13 cellular contexts compared by ENCODE assay signal in genomic region chr1:9326596-9326995, GRCh38. TPM values are rescaled to one million over a fixed set of nuclear protein-coding genes. Genes with fewer than 3 reads are reported as not detected.
A peak's percentile ranks its signal among the peaks of the same experiment; 100 is the strongest.
DNase-seq lines count a peak whose midpoint lies in the region; ATAC-seq and TF ChIP-seq lines count a peak whose summit lies in the region.
"Had no signal": no experiment of that assay in that cellular context is flagged by ENCODE, and none has a peak within 500 bp of the region (broad histone marks: within the 10 kb centered on the region; RNA-seq: fewer than 3 reads in every experiment).

No MANE protein-coding gene starts in this region.

- H4K91ac ChIP-seq in trophoblast cell (ENCODE audit: low read depth, low read length), result no peak overlapping the region

- no peaks in the 10 kb centered on the region for H3K79me1 ChIP-seq in trophoblast cell (ENCODE audit: low read length)

- H2BK5ac ChIP-seq in trophoblast cell (ENCODE audit: low read depth, low read length, poor library complexity), result no peak overlapping the region

- peak overlapping the region; percentile 75 for H3K4ac ChIP-seq in trophoblast cell (ENCODE audit: low read depth, low read length)

- H2AFZ ChIP-seq in trophoblast cell (ENCODE audit: insufficient read depth, low read length, poor library complexity), result no peak overlapping the region

- DNase-seq in AG04450 (ENCODE audit: low read depth, low spot score) (peak; percentile 77), Peyer's patch (no peak), fibroblast of villous mesenchyme (ENCODE audit: low read depth) (peak; percentile 90), trophoblast cell (peak in 1 of 2 donors; percentile 25), middle frontal gyrus (ENCODE audit: extremely low spot score, low spot score) (no peak)
- DNase-seq: activated T-cell treated with anti-CD3 and anti-CD28 coated beads for 4 hours, foreskin melanocyte, GF-D8, GOT3, NCI-H2107 had no signal

- no peak for TF ChIP-seq POLR2A in Peyer's patch (IDR thresholded peaks at IDR 0.05)

- H3K27me3 ChIP-seq in AG04450 (ENCODE audit: control insufficient read depth, insufficient read depth, low read length), result no peaks in the 10 kb centered on the region
- H3K27me3 ChIP-seq in Peyer's patch, result no peaks in the 10 kb centered on the region
- H3K27me3 ChIP-seq in trophoblast cell (ENCODE audit: insufficient read depth, low read length), result no peaks in the 10 kb centered on the region

- peaks cover 0 to 4% (median 0%) of the 10 kb centered on the region in 3 donors for H3K36me3 ChIP-seq in Peyer's patch
- H3K36me3 ChIP-seq in trophoblast cell (ENCODE audit: control insufficient read depth in 1 of 2, insufficient read depth in 2 of 2, low read length in 2 of 2), result peaks cover 59 to 61% of the 10 kb centered on the region in 2 experiments

- no peak overlapping the region for H3K4me2 ChIP-seq in trophoblast cell (ENCODE audit: low read length)

- no peak overlapping the region for H4K12ac ChIP-seq in trophoblast cell (ENCODE audit: low read depth, low read length)

- no CpG with 5 or more reads among the region's 9 CpGs for WGBS in trophoblast cell (ENCODE audit: extremely low coverage, insufficient coverage, insufficient read length)

- no peak overlapping the region for H2BK120ac ChIP-seq in trophoblast cell (ENCODE audit: insufficient read depth, low read length, poor library complexity)

- H3K4me1 ChIP-seq in Peyer's patch, result peaks cover 0 to 81% (median 2%) of the 10 kb centered on the region in 4 donors
- peaks cover 7 to 28% of the 10 kb centered on the region in 2 experiments for H3K4me1 ChIP-seq in trophoblast cell (ENCODE audit: control insufficient read depth in 1 of 2, insufficient read depth in 2 of 2, low read length in 2 of 2)

- peaks cover 3% of the 10 kb centered on the region; the same call in 1 of the 2 replicates for H3K9me3 ChIP-seq in AG04450 (ENCODE audit: control insufficient read depth, insufficient read depth, low read length)
- no peaks in the 10 kb centered on the region for H3K9me3 ChIP-seq in Peyer's patch
- peaks cover 2% of the 10 kb centered on the region for H3K9me3 ChIP-seq in trophoblast cell (ENCODE audit: insufficient read depth, low read depth, low read length)

- no peak overlapping the region for H3K23ac ChIP-seq in trophoblast cell (ENCODE audit: low read length)

- H2BK12ac ChIP-seq in trophoblast cell (ENCODE audit: low read length), result no peak overlapping the region

- no peak overlapping the region for H4K8ac ChIP-seq in trophoblast cell (ENCODE audit: low read depth, low read length)

- H3K79me2 ChIP-seq in trophoblast cell (ENCODE audit: control insufficient read depth, insufficient read depth, low read length, poor library complexity), result peaks cover 63% of the 10 kb centered on the region

- POLR2A ChIA-PET in AG04450 (lab: Yijun Ruan, JAX), result no interaction called here

- H3K9ac ChIP-seq in trophoblast cell (ENCODE audit: low read length), result no peak overlapping the region

- 0 out of 2 replicates have a peak overlapping the region, but pooled peaks have one; percentile 10 for H3K4me3 ChIP-seq in AG04450 (ENCODE audit: low read depth, low read length)
- no peak overlapping the region for H3K4me3 ChIP-seq in Peyer's patch
- H3K4me3 ChIP-seq in fibroblast of villous mesenchyme (ENCODE audit: low read depth, low read length), result no peak overlapping the region
- no peak overlapping the region for H3K4me3 ChIP-seq in trophoblast cell (ENCODE audit: low read depth, low read length)

- no peak overlapping the region for H3K14ac ChIP-seq in trophoblast cell (ENCODE audit: low read length)

- H2AK5ac ChIP-seq in trophoblast cell (ENCODE audit: low read length), result no peak overlapping the region

- no peak for ATAC-seq in GM21825 (IDR thresholded peaks at IDR 0.05; ENCODE audit: unreplicated experiment)
- ATAC-seq in HG03280 (IDR thresholded peaks at IDR 0.05; ENCODE audit: unreplicated experiment), result no peak
- ATAC-seq in HG02840 (IDR thresholded peaks at IDR 0.05; ENCODE audit: low FRiP score, unreplicated experiment), result no peak

- CTCF ChIA-PET in AG04450 (lab: Charles Lee), result no interaction called here

- H3K27ac ChIP-seq in AG04450 (ENCODE audit: low read depth, low read length), result peak overlapping the region; percentile 92
- H3K27ac ChIP-seq in Peyer's patch, result peak overlapping the region in 3 of 4 donors; percentile 52 to 78 (median 65)
- no peak overlapping the region for H3K27ac ChIP-seq in trophoblast cell (ENCODE audit: low read depth, low read length)

- no peak overlapping the region for H3K18ac ChIP-seq in trophoblast cell (ENCODE audit: low read length)

- TF ChIP-seq CTCF in AG04450 (IDR thresholded peaks at IDR 0.05; ENCODE audit: low read depth, low read length) (no peak), Peyer's patch (IDR thresholded peaks at IDR 0.05) (no peak), fibroblast of villous mesenchyme (IDR thresholded peaks at IDR 0.05; ENCODE audit: insufficient read depth, low read depth, low read length) (no peak)

RNA-seq across cellular contexts. Expression of gene SPSB1, which starts 33.9 kb away (rescaled TPM):
- 19.4 and 20.3 TPM in 2 replicates for polyA plus RNA-seq in AG04450 (2011; rRNA removed)
- polyA minus RNA-seq in AG04450 (2011; rRNA and poly(A)+ RNA removed), result 37.1 and 41.0 TPM in 2 replicates
- total RNA-seq in Peyer's patch, result 100 to 1,000 TPM in 2 of 4 donors, 10 to 100 TPM in 2; 69.3 to 168 (median 94.1) TPM
- 20.7 and 48.6 TPM in 2 replicates for total RNA-seq in fibroblast of villous mesenchyme
- 85.2 and 90.2 TPM in 2 replicates for polyA plus RNA-seq in trophoblast cell (2013)

Comparison
In these comparisons a context has a peak if more than half of its experiments do, and no peak if none do; other contexts are left out.
1. DNase-seq: peak in AG04450 (single experiment) and fibroblast of villous mesenchyme (single experiment); none in Peyer's patch (0 of 3) and middle frontal gyrus (single experiment).